Comparison of ENCODE assay signal across 17 cellular contexts in the genomic region with DNA sequence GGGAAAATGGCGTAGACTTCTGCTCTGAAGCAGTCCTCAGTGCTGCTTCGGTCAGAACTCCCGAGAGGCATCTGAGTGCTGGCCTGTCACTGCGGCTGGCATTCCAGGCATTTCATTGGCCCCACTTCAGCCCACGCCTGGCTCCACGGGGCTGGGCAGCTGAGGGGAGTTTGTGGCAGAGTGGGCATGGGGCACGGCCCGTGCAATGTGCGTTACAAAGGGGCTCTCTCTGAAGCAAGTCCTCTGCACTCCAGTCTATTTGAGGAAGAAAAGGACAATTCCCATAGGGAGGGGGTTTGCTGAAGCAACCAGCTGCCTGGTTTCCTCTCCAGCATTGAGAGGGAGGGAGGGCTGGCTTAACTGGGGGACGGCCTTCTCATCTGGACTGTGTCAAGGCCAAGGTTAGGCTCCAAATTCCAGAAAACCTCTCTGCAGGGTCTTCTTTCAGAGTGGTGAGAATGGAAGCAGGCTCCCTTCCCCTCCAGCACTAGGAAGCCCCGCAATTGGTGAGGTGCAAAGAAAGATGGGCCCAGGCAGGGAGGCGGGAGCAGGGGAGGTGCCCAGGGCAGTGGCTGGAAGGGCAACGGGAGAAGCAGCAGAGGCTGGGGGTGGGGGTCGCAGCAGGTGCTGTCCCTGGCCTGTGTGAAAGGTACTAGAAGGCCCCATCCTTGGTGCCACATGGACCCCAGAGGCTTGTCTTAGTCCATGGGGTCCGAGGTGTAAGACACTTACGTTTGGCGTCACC. TPM values are rescaled to one million over a fixed set of nuclear protein-coding genes. Genes with fewer than 3 reads are reported as not detected.
A peak's percentile ranks its signal among the peaks of the same experiment; 100 is the strongest.
DNase-seq lines count a peak whose midpoint lies in the region; ATAC-seq and TF ChIP-seq lines count a peak whose summit lies in the region.
"Had no signal": no experiment of that assay in that cellular context is flagged by ENCODE, and none has a peak within 500 bp of the region (broad histone marks: within the 10 kb centered on the region; RNA-seq: fewer than 3 reads in every experiment).

No MANE protein-coding gene starts in this region.

- peaks cover 59% of the 10 kb centered on the region for H3K4me1 Mint-ChIP-seq in HFFc6 (ENCODE audit: low read depth)
- no peaks in the 10 kb centered on the region for H3K4me1 Mint-ChIP-seq in activated CD4-positive, alpha-beta T cell treated with anti-CD3 and anti-CD28 coated beads for 36 hours
- H3K4me1 Mint-ChIP-seq: activated naive CD4-positive, alpha-beta T cell treated with anti-CD3 and anti-CD28 coated beads, Interleukin-2, amount 10 ng/mL, durations not matched to agents 7 days and 5 days; neural crest cell had no signal

- CTCF ChIA-PET in activated CD4-positive, alpha-beta T cell treated with anti-CD3 and anti-CD28 coated beads for 36 hours (lab: Charles Lee), result interaction anchor here (0.5 to 1.7 kb wide), 3 partner anchors 8 to 902 kb away, joined by 3 to 8 read pairs (median 4); no protein-coding TSS in a partner anchor

- TF ChIP-seq CTCF in HFFc6 (IDR thresholded peaks at IDR 0.05), result no peak
- TF ChIP-seq CTCF in gastroesophageal sphincter (IDR thresholded peaks at IDR 0.05), result no peak
- no peak for TF ChIP-seq CTCF in testis (IDR thresholded peaks at IDR 0.05)
- TF ChIP-seq CTCF in esophagus squamous epithelium (IDR thresholded peaks at IDR 0.05), result no peak

- no peaks in the 10 kb centered on the region for H3K9me3 Mint-ChIP-seq in HFFc6
- H3K9me3 Mint-ChIP-seq in activated CD4-positive, alpha-beta T cell treated with anti-CD3 and anti-CD28 coated beads for 36 hours (ENCODE audit: low read depth), result no peaks in the 10 kb centered on the region
- H3K9me3 Mint-ChIP-seq: activated naive CD4-positive, alpha-beta T cell treated with anti-CD3 and anti-CD28 coated beads, Interleukin-2, amount 10 ng/mL, durations not matched to agents 7 days and 5 days; neural crest cell had no signal

- H3K9me3 ChIP-seq in gastroesophageal sphincter (no peaks in the 10 kb centered on the region), muscle layer of duodenum (ENCODE audit: control insufficient read depth in 1 of 2, low read length in 2 of 2) (no peaks in the 10 kb centered on the region), testis (no peaks in the 10 kb centered on the region), esophagus squamous epithelium (no peaks in the 10 kb centered on the region)

- peaks cover 0 to 25% (median 3%) of the 10 kb centered on the region in 3 donors for H3K4me1 ChIP-seq in gastroesophageal sphincter
- peaks cover 0 to 17% of the 10 kb centered on the region in 2 donors for H3K4me1 ChIP-seq in muscle layer of duodenum (ENCODE audit: control insufficient read depth in 1 of 2, insufficient read depth in 2 of 2, low read length in 2 of 2)
- peaks cover 31% of the 10 kb centered on the region for H3K4me1 ChIP-seq in testis
- H3K4me1 ChIP-seq in esophagus squamous epithelium, result peaks cover 0 to 12% (median 0%) of the 10 kb centered on the region in 3 donors

- H3K4me3 Mint-ChIP-seq in HFFc6, result no peak overlapping the region
- no peak overlapping the region for H3K4me3 Mint-ChIP-seq in activated CD4-positive, alpha-beta T cell treated with anti-CD3 and anti-CD28 coated beads for 36 hours
- H3K4me3 Mint-ChIP-seq: activated naive CD4-positive, alpha-beta T cell treated with anti-CD3 and anti-CD28 coated beads, Interleukin-2, amount 10 ng/mL, durations not matched to agents 7 days and 5 days; neural crest cell; T-helper 17 cell had no signal

- H3K36me3 Mint-ChIP-seq in HFFc6 (ENCODE audit: low read depth), result peaks cover 39% of the 10 kb centered on the region
- H3K36me3 Mint-ChIP-seq in activated CD4-positive, alpha-beta T cell treated with anti-CD3 and anti-CD28 coated beads for 36 hours (ENCODE audit: low read depth), result no peaks in the 10 kb centered on the region
- H3K36me3 Mint-ChIP-seq: activated naive CD4-positive, alpha-beta T cell treated with anti-CD3 and anti-CD28 coated beads, Interleukin-2, amount 10 ng/mL, durations not matched to agents 7 days and 5 days had no signal

- no peak for TF ChIP-seq EP300 in gastroesophageal sphincter (IDR thresholded peaks at IDR 0.05)

- peak overlapping the region; percentile 34; the same call in 1 of the 2 replicates for H3K27ac Mint-ChIP-seq in HFFc6
- H3K27ac Mint-ChIP-seq in activated CD4-positive, alpha-beta T cell treated with anti-CD3 and anti-CD28 coated beads for 36 hours, result no peak overlapping the region
- H3K27ac Mint-ChIP-seq: activated naive CD4-positive, alpha-beta T cell treated with anti-CD3 and anti-CD28 coated beads, Interleukin-2, amount 10 ng/mL, durations not matched to agents 7 days and 5 days; T-helper 17 cell had no signal

- ATAC-seq in gastroesophageal sphincter, result peak; percentile 57
- ATAC-seq in activated CD4-positive, alpha-beta T cell treated with anti-CD3 and anti-CD28 coated beads for 36 hours, result no peak
- ATAC-seq: T-helper 17 cell had no signal

- H3K4me3 ChIP-seq in gastroesophageal sphincter, result no peak overlapping the region
- no peak overlapping the region for H3K4me3 ChIP-seq in muscle layer of duodenum (ENCODE audit: low read depth in 1 of 2, low read length in 2 of 2)
- no peak overlapping the region for H3K4me3 ChIP-seq in testis
- no peak overlapping the region for H3K4me3 ChIP-seq in esophagus squamous epithelium

- POLR2A ChIA-PET in activated CD4-positive, alpha-beta T cell treated with anti-CD3 and anti-CD28 coated beads for 36 hours (lab: Charles Lee), result no interaction called here

- H3K27me3 ChIP-seq in gastroesophageal sphincter, result no peaks in the 10 kb centered on the region
- H3K27me3 ChIP-seq in muscle layer of duodenum (ENCODE audit: low read depth, low read length), result no peaks in the 10 kb centered on the region
- H3K27me3 ChIP-seq in testis, result no peaks in the 10 kb centered on the region
- no peaks in the 10 kb centered on the region for H3K27me3 ChIP-seq in esophagus squamous epithelium

- H3K27me3 Mint-ChIP-seq in HFFc6 (ENCODE audit: insufficient read depth), result peaks cover 14% of the 10 kb centered on the region
- no peaks in the 10 kb centered on the region for H3K27me3 Mint-ChIP-seq in activated CD4-positive, alpha-beta T cell treated with anti-CD3 and anti-CD28 coated beads for 36 hours
- H3K27me3 Mint-ChIP-seq: T-helper 17 cell had no signal

- TF ChIP-seq POLR2A in gastroesophageal sphincter (IDR thresholded peaks at IDR 0.05), result no peak
- TF ChIP-seq POLR2A in testis (IDR thresholded peaks at IDR 0.05), result no peak
- TF ChIP-seq POLR2A in esophagus squamous epithelium (IDR thresholded peaks at IDR 0.05), result no peak

- H3K27ac ChIP-seq in gastroesophageal sphincter, result peak overlapping the region in 3 of 4 donors; percentile 57 to 67 (median 66)
- peak overlapping the region; percentile 62 for H3K27ac ChIP-seq in muscle layer of duodenum (ENCODE audit: low read length)
- peak overlapping the region; percentile 9 to 76 for H3K27ac ChIP-seq in testis
- peak overlapping the region in 2 of 4 donors; percentile 52 to 65 for H3K27ac ChIP-seq in esophagus squamous epithelium
- H3K27ac ChIP-seq: KMS-11 had no signal

- WGBS in gastroesophageal sphincter (ENCODE audit: low coverage in 1 of 2), 2 donors, result 38 to 57% methylated on average over 4 to 7 of the region's 17 CpGs
- WGBS in testis, 2 donors, result 47 to 49% methylated on average over 14 to 17 of the region's 17 CpGs
- WGBS in esophagus squamous epithelium, 2 donors, result 80 to 81% methylated on average over 8 to 9 of the region's 17 CpGs

- peaks cover 0 to 6% of the 10 kb centered on the region in 2 donors for H3K36me3 ChIP-seq in gastroesophageal sphincter
- H3K36me3 ChIP-seq in muscle layer of duodenum (ENCODE audit: control insufficient read depth in 1 of 2, insufficient read depth in 2 of 2, low read length in 2 of 2), result peaks cover 0 to 4% of the 10 kb centered on the region in 2 donors
- no peaks in the 10 kb centered on the region for H3K36me3 ChIP-seq in testis (ENCODE audit: low read depth, missing control alignments)
- peaks cover 4 to 26% (median 6%) of the 10 kb centered on the region in 3 donors for H3K36me3 ChIP-seq in esophagus squamous epithelium

- DNase-seq in HFFc6 (no peak), testis (no peak), esophagus squamous epithelium (lab: John Stamatoyannopoulos, UW) (no peak), NCI-H226 (no peak)
- no peak for DNase-seq in activated CD4-positive, alpha-beta T cell treated with anti-CD3 and anti-CD28 coated beads for 36 hours
- DNase-seq in activated T-cell treated with anti-CD3 and anti-CD28 coated beads, Interleukin-2, amount 50 U/mL, for 1 hour, result no peak
- DNase-seq: activated CD4-positive, CD25-positive, alpha-beta regulatory T cell; activated naive CD4-positive, alpha-beta T cell treated with anti-CD3 and anti-CD28 coated beads, Interleukin-2, amount 10 ng/mL, durations not matched to agents 7 days and 5 days; effector memory CD4-positive, alpha-beta T cell; NCI-H1417; NCI-H2227 treated with DMSO at 0.1 percent for 48 hours; stimulated activated naive CD4-positive, alpha-beta T cell; T-helper 17 cell had no signal

- intact Hi-C loops in testis (cut with DNase I; ENCODE audit: low total_unique reads) (no loop called here), esophagus squamous epithelium (cut with DNase I) (no loop called here)
- intact Hi-C loops in activated CD4-positive, alpha-beta T cell treated with anti-CD3 and anti-CD28 coated beads for 36 hours (cut with DNase I, micrococcal nuclease), result no loop called here

RNA-seq across cellular contexts. Expression of gene GPR157, which starts 21.1 kb away (rescaled TPM):
- 10 to 100 TPM in 2 of 6 experiments, 1 to 10 TPM in 4; 8.2 to 11.1 (median 9.7) TPM for total RNA-seq in HFFc6 (2021; fragmentation: NEBNext Ultra II Directional; extraction: Animal tissue kit (Norgen Biotek cat#: 25700))
- total RNA-seq in gastroesophageal sphincter (1 to 10 TPM; 2.8 to 4.4 (median 4.0) TPM), testis (10 to 100 TPM in 1 of 2 donors, 1 to 10 TPM in 1; 8.8 to 11.7 TPM), esophagus squamous epithelium (10 to 100 TPM; 28.5 to 57.4 (median 30.2) TPM)
- 4.1 TPM for polyA plus RNA-seq in testis (ENCODE audit: insufficient read depth, low read depth, low replicate concordance)
- total RNA-seq in activated CD4-positive, alpha-beta T cell treated with anti-CD3 and anti-CD28 coated beads for 36 hours, result 1 to 10 TPM; 2.7 to 3.6 TPM
